Comparison of ENCODE assay signal across 8 cellular contexts in genomic region chr2:171999125-171999524, GRCh38. TPM values are rescaled to one million over a fixed set of nuclear protein-coding genes. Genes with fewer than 3 reads are reported as not detected.
DNase-seq lines count a peak whose midpoint lies in the region; ATAC-seq and TF ChIP-seq lines count a peak whose summit lies in the region.

No MANE protein-coding gene starts in this region.

- no peak for TF ChIP-seq CTCF in AG09309 (IDR thresholded peaks at IDR 0.05; ENCODE audit: control insufficient read depth, insufficient read depth, low read depth, low read length, missing control alignments)

- peaks cover 4% of the 10 kb centered on the region; the same call in 1 of the 2 replicates for H3K4me1 ChIP-seq in iPS-20b (ENCODE audit: insufficient read depth, low read length)
- peaks cover 3 to 15% (median 14%) of the 10 kb centered on the region in 5 donors for H3K4me1 ChIP-seq in subcutaneous abdominal adipose tissue (ENCODE audit: control insufficient read depth in 5 of 5, insufficient read depth in 5 of 5, low read length in 5 of 5)

- no peaks in the 10 kb centered on the region for H3K36me3 Mint-ChIP-seq in activated T-cell treated with anti-CD3 and anti-CD28 coated beads, Interleukin-2, amount 50 U/mL, for 72 hours (ENCODE audit: insufficient read depth in 2 of 2)

- H3K9me3 Mint-ChIP-seq in activated T-cell treated with anti-CD3 and anti-CD28 coated beads, Interleukin-2, amount 50 U/mL, for 72 hours: no peaks in the 10 kb centered on the region

- H3K4me1 Mint-ChIP-seq in activated T-cell treated with anti-CD3 and anti-CD28 coated beads, Interleukin-2, amount 50 U/mL, for 72 hours (ENCODE audit: low read depth): peaks cover 32% of the 10 kb centered on the region

- H3K4me3 ChIP-seq in AG09309 (ENCODE audit: control insufficient read depth, low read depth, low read length) (peak overlapping the region; percentile 45), H7 (ENCODE audit: insufficient read depth, low read depth, low read length) (peak overlapping the region; percentile 64), iPS-20b (ENCODE audit: low read length) (peak overlapping the region; percentile 76), subcutaneous abdominal adipose tissue (ENCODE audit: low read depth in 1 of 5, low read length in 5 of 5) (peak overlapping the region; percentile 75 to 100 (median 96))

- no peaks in the 10 kb centered on the region for H3K9me3 ChIP-seq in iPS-20b (ENCODE audit: insufficient read depth, low read depth, low read length)
- H3K9me3 ChIP-seq in subcutaneous abdominal adipose tissue (ENCODE audit: control insufficient read depth in 5 of 5, low read length in 5 of 5): no peaks in the 10 kb centered on the region

- H3K27me3 Mint-ChIP-seq in activated T-cell treated with anti-CD3 and anti-CD28 coated beads, Interleukin-2, amount 50 U/mL, for 72 hours (ENCODE audit: low read depth): no peaks in the 10 kb centered on the region

- no peak overlapping the region for H3K27ac ChIP-seq in iPS-20b (ENCODE audit: low read length)
- H3K27ac ChIP-seq in subcutaneous abdominal adipose tissue (ENCODE audit: low read depth, low read length): no peak overlapping the region

- H3K27ac Mint-ChIP-seq in activated T-cell treated with anti-CD3 and anti-CD28 coated beads, Interleukin-2, amount 50 U/mL, for 72 hours: peak overlapping the region; percentile 28

- peaks cover 10% of the 10 kb centered on the region for H3K27me3 ChIP-seq in H7 (ENCODE audit: control insufficient read depth, insufficient read depth, low read length)
- H3K27me3 ChIP-seq in iPS-20b (ENCODE audit: insufficient read depth, low read length): peaks cover 18% of the 10 kb centered on the region
- H3K27me3 ChIP-seq in subcutaneous abdominal adipose tissue (ENCODE audit: control insufficient read depth in 5 of 5, insufficient read depth in 4 of 5, low read length in 5 of 5): no peaks in the 10 kb centered on the region

- DNase-seq in AG09309 (ENCODE audit: low read depth) (no peak), H7 (no peak)
- DNase-seq in activated T-cell treated with anti-CD3 and anti-CD28 coated beads, Interleukin-2, amount 50 U/mL, for 72 hours: no peak
- DNase-seq in activated CD4-positive, alpha-beta T cell treated with anti-CD3 and anti-CD28 coated beads for 48 hours: no peak
- DNase-seq in activated CD4-positive, alpha-beta T cell treated with anti-CD3 and anti-CD28 coated beads for 1 hour: no peak

- H3K36me3 ChIP-seq in H7 (replicated peaks; ENCODE audit: control insufficient read depth, insufficient read depth, low read length) (no peaks in the 10 kb centered on the region), iPS-20b (ENCODE audit: insufficient read depth, low read depth, low read length) (no peaks in the 10 kb centered on the region), subcutaneous abdominal adipose tissue (ENCODE audit: control insufficient read depth in 5 of 5, insufficient read depth in 5 of 5, low read length in 5 of 5) (no peaks in the 10 kb centered on the region)

- H3K4me3 Mint-ChIP-seq in activated T-cell treated with anti-CD3 and anti-CD28 coated beads, Interleukin-2, amount 50 U/mL, for 72 hours: peak overlapping the region; percentile 81 to 92

- H3K9ac ChIP-seq in iPS-20b (ENCODE audit: low read depth, low read length): peak overlapping the region; percentile 86; the same call in 1 of the 2 replicates
- peak overlapping the region in 3 of 5 donors; percentile 28 to 67 (median 32) for H3K9ac ChIP-seq in subcutaneous abdominal adipose tissue (ENCODE audit: low read length in 5 of 5)

- no peak for ATAC-seq in activated T-cell treated with anti-CD3 and anti-CD28 coated beads, Interleukin-2, amount 50 U/mL, for 72 hours (replicated peaks in 1 of 2)
- no peak for ATAC-seq in HG03097 (IDR thresholded peaks at IDR 0.05; ENCODE audit: low FRiP score, unreplicated experiment)

RNA-seq across cellular contexts. Expression of gene METAP1D, which starts 0.6 kb away (rescaled TPM):
- total RNA-seq in H7 (2014; rRNA removed; shearing (Covaris generic)): 4.6 and 5.2 TPM in 2 replicates
- total RNA-seq in activated T-cell treated with anti-CD3 and anti-CD28 coated beads, Interleukin-2, amount 50 U/mL, for 72 hours: 1 to 10 TPM; 4.4 to 9.9 TPM

Comparison
In these comparisons a context has a peak if more than half of its experiments do, and no peak if none do; other contexts are left out.
1. H3K4me3 ChIP-seq: peak in every context shown above with its lines; median percentile 96 in subcutaneous abdominal adipose tissue; 76 in iPS-20b; 64 in H7; 45 in AG09309.